Comparison of ENCODE assay signal across 13 cellular contexts in the genomic region with DNA sequence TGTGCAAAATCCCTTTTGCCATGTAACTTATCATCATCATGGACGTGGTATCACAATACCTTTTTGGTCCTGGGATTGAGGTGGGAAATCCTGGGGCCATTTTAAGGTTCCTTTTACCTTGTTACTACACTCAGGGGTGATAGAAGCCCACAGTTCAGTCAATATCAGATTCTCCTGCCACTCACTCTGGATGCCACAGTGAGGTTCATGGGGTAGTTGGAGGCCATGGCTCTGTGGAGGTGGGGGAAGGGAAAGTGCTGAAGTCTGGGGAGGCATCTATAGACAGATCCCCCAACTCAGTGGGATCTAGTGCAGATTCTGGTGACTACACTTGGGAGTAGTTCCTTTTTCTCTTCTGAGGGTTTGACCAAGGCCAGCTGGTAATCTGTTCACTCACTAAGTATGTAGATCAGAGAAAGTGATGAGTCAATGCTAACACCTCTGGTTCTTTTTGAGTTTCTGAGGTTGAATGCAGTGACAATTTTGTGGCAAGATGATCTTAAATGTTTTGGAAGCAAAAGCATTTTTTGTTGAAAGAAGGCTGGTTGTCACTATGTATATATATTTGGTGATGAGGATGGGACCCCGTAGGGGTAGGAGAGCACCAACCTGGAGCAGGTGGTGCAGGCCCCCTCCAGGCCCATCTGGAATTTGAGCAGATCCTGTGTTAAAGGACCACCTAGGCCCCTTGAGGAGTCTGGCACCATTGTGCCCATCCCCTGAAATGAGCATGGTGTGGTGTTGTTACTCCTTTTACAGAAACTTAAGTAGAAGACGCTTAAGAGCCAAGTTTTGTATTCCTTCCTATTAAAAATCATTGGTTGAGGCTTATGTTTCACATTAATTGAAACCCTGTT. TPM values are rescaled to one million over a fixed set of nuclear protein-coding genes. Genes with fewer than 3 reads are reported as not detected.
DNase-seq lines count a peak whose midpoint lies in the region; ATAC-seq and TF ChIP-seq lines count a peak whose summit lies in the region.
"Had no signal": no experiment of that assay in that cellular context is flagged by ENCODE, and none has a peak within 500 bp of the region (broad histone marks: within the 10 kb centered on the region; RNA-seq: fewer than 3 reads in every experiment).

No MANE protein-coding gene starts in this region.

- no peak overlapping the region for H3K4me3 ChIP-seq in BE2C (ENCODE audit: low read depth, low read length)
- H3K4me3 ChIP-seq in CD4-positive, alpha-beta memory T cell (ENCODE audit: low read length in 2 of 2), result no peak overlapping the region

- no peaks in the 10 kb centered on the region for H3K36me3 Mint-ChIP-seq in activated CD8-positive, alpha-beta T cell treated with anti-CD3 and anti-CD28 coated beads for 36 hours (ENCODE audit: low read depth)
- H3K36me3 Mint-ChIP-seq in T-helper 17 cell (ENCODE audit: low read depth), result peaks cover 3% of the 10 kb centered on the region
- H3K36me3 Mint-ChIP-seq in CD4-positive, alpha-beta memory T cell, result no peaks in the 10 kb centered on the region

- H3K27ac ChIP-seq in CD4-positive, alpha-beta memory T cell (ENCODE audit: low read depth, low read length), result no peak overlapping the region

- H3K27me3 Mint-ChIP-seq in activated CD8-positive, alpha-beta T cell treated with anti-CD3 and anti-CD28 coated beads for 36 hours, result peaks cover 18% of the 10 kb centered on the region
- peaks cover 35% of the 10 kb centered on the region for H3K27me3 Mint-ChIP-seq in T-helper 17 cell
- peaks cover 2 to 8% of the 10 kb centered on the region in 2 donors for H3K27me3 Mint-ChIP-seq in CD4-positive, alpha-beta memory T cell

- POLR2A ChIA-PET in activated CD8-positive, alpha-beta T cell treated with anti-CD3 and anti-CD28 coated beads for 36 hours (lab: Charles Lee), result interaction anchor here (2.4 kb wide), 1 partner anchor 22 kb away, joined by 6 read pairs; no protein-coding TSS in a partner anchor
- POLR2A ChIA-PET in CD4-positive, alpha-beta memory T cell (lab: Charles Lee; ENCODE audit: partially characterized antibody), result no interaction called here

- CTCF ChIA-PET in activated CD8-positive, alpha-beta T cell treated with anti-CD3 and anti-CD28 coated beads for 36 hours (lab: Charles Lee), result interaction anchor here (1.4 to 1.5 kb wide), 2 partner anchors 15 to 107 kb away, joined by 3 to 5 read pairs; no protein-coding TSS in a partner anchor
- CTCF ChIA-PET in CD4-positive, alpha-beta memory T cell (lab: Charles Lee; ENCODE audit: partially characterized antibody), result no interaction called here

- peaks cover 2% of the 10 kb centered on the region for H3K9me3 Mint-ChIP-seq in activated CD8-positive, alpha-beta T cell treated with anti-CD3 and anti-CD28 coated beads for 36 hours
- H3K9me3 Mint-ChIP-seq in CD4-positive, alpha-beta memory T cell, result peaks cover 0 to 4% (median under 1%) of the 10 kb centered on the region in 8 donors

- DNase-seq in CD1c-positive myeloid dendritic cell (ENCODE audit: extremely low spot score), result peak; percentile 59
- DNase-seq in activated CD8-positive, alpha-beta T cell treated with anti-CD3 and anti-CD28 coated beads for 36 hours, result peak; percentile 41
- DNase-seq in globus pallidus (ENCODE audit: low spot score), result no peak
- DNase-seq in T-helper 17 cell, result no peak
- DNase-seq in BE2C, result no peak
- no peak for DNase-seq in CD4-positive, alpha-beta memory T cell
- DNase-seq: AML-193; mesendoderm; NCI-H1417; posterior cingulate gyrus; stimulated activated CD4-positive, alpha-beta T cell treated with anti-CD3 and anti-CD28 coated beads, Interleukin-1b, Interleukin-23, amount 100 ng/mL, for 48 hours had no signal

- no peak overlapping the region for H3K4me3 Mint-ChIP-seq in activated CD8-positive, alpha-beta T cell treated with anti-CD3 and anti-CD28 coated beads for 36 hours
- H3K4me3 Mint-ChIP-seq in T-helper 17 cell, result no peak overlapping the region
- no peak overlapping the region for H3K4me3 Mint-ChIP-seq in CD4-positive, alpha-beta memory T cell

- TF ChIP-seq CTCF in activated CD8-positive, alpha-beta T cell treated with anti-CD3 and anti-CD28 coated beads for 36 hours (IDR thresholded peaks at IDR 0.05), result no peak
- TF ChIP-seq CTCF in BE2C (IDR thresholded peaks at IDR 0.05; ENCODE audit: low read depth, low read length), result no peak

- H3K4me1 ChIP-seq in BE2C, result no peaks in the 10 kb centered on the region
- H3K4me1 ChIP-seq in CD4-positive, alpha-beta memory T cell (ENCODE audit: insufficient read depth, low read length), result no peaks in the 10 kb centered on the region

- H3K9me3 ChIP-seq in T-helper 17 cell (ENCODE audit: control insufficient read depth, low read length, poor library complexity, severe bottlenecking) (no peaks in the 10 kb centered on the region), BE2C (no peaks in the 10 kb centered on the region)
- H3K9me3 ChIP-seq in CD4-positive, alpha-beta memory T cell (ENCODE audit: control insufficient read depth in 1 of 2, low read length in 2 of 2), result no peaks in the 10 kb centered on the region

- intact Hi-C loops in activated CD8-positive, alpha-beta T cell treated with anti-CD3 and anti-CD28 coated beads for 36 hours (cut with micrococcal nuclease), result no loop called here
- intact Hi-C loops in CD4-positive, alpha-beta memory T cell (cut with micrococcal nuclease), result no loop called here

- H3K27me3 ChIP-seq in BE2C, result peaks cover 46% of the 10 kb centered on the region
- no peaks in the 10 kb centered on the region for H3K27me3 ChIP-seq in CD4-positive, alpha-beta memory T cell (ENCODE audit: insufficient read depth, low read length)

- H3K36me3 ChIP-seq in BE2C, result no peaks in the 10 kb centered on the region
- H3K36me3 ChIP-seq in CD4-positive, alpha-beta memory T cell (ENCODE audit: insufficient read depth, low read length), result no peaks in the 10 kb centered on the region

- ATAC-seq in GM19035 (IDR thresholded peaks at IDR 0.05; ENCODE audit: unreplicated experiment) (peak; percentile 65), HG03060 (IDR thresholded peaks at IDR 0.05; ENCODE audit: low read depth, unreplicated experiment) (peak; percentile 63), T-helper 17 cell (no peak)
- ATAC-seq in activated CD8-positive, alpha-beta T cell treated with anti-CD3 and anti-CD28 coated beads for 36 hours, result peak; percentile 91

- peaks cover 38% of the 10 kb centered on the region for H3K4me1 Mint-ChIP-seq in activated CD8-positive, alpha-beta T cell treated with anti-CD3 and anti-CD28 coated beads for 36 hours (ENCODE audit: low read depth)
- H3K4me1 Mint-ChIP-seq in T-helper 17 cell, result peaks cover 2% of the 10 kb centered on the region
- H3K4me1 Mint-ChIP-seq in CD4-positive, alpha-beta memory T cell, result no peaks in the 10 kb centered on the region

- H3K27ac Mint-ChIP-seq in activated CD8-positive, alpha-beta T cell treated with anti-CD3 and anti-CD28 coated beads for 36 hours, result peak overlapping the region; percentile 18
- no peak overlapping the region for H3K27ac Mint-ChIP-seq in T-helper 17 cell
- H3K27ac Mint-ChIP-seq in CD4-positive, alpha-beta memory T cell, result no peak overlapping the region

RNA-seq across cellular contexts. Expression of gene IRF8, which starts 18.8 kb away (rescaled TPM):
- 100 to 1,000 TPM; 221 to 224 TPM for total RNA-seq in activated CD8-positive, alpha-beta T cell treated with anti-CD3 and anti-CD28 coated beads for 36 hours
- 10 to 100 TPM in 1 of 2 donors, 1 to 10 TPM in 1; 5.4 to 22.8 TPM for total RNA-seq in T-helper 17 cell
- not detected for polyA plus RNA-seq in BE2C (2012; ENCODE audit: insufficient read depth, insufficient read length, low read depth)
- total RNA-seq in CD4-positive, alpha-beta memory T cell, result 1 to 10 TPM; 1.4 to 1.5 TPM
- 1 to 10 TPM in 1 of 2 donors, under 1 TPM in 1; 0.48 to 4.0 TPM for polyA plus RNA-seq in CD4-positive, alpha-beta memory T cell

Comparison
In these comparisons a context has a peak if more than half of its experiments do, and no peak if none do; other contexts are left out.
1. DNase-seq: peak in CD1c-positive myeloid dendritic cell (single experiment) and activated CD8-positive, alpha-beta T cell treated with anti-CD3 and anti-CD28 coated beads for 36 hours (single experiment); none in globus pallidus (single experiment), T-helper 17 cell (0 of 3), BE2C (single experiment) and CD4-positive, alpha-beta memory T cell (0 of 5).
2. RNA of gene IRF8, which starts 18.8 kb away (total RNA-seq): 221 to 224 TPM in activated CD8-positive, alpha-beta T cell treated with anti-CD3 and anti-CD28 coated beads for 36 hours; 5.4 to 22.8 TPM in T-helper 17 cell and 1.4 to 1.5 TPM in CD4-positive, alpha-beta memory T cell; every median in the first group is over 4 times any median in the second.